ENCODE assay signal across 8 cellular contexts in the genomic region with DNA sequence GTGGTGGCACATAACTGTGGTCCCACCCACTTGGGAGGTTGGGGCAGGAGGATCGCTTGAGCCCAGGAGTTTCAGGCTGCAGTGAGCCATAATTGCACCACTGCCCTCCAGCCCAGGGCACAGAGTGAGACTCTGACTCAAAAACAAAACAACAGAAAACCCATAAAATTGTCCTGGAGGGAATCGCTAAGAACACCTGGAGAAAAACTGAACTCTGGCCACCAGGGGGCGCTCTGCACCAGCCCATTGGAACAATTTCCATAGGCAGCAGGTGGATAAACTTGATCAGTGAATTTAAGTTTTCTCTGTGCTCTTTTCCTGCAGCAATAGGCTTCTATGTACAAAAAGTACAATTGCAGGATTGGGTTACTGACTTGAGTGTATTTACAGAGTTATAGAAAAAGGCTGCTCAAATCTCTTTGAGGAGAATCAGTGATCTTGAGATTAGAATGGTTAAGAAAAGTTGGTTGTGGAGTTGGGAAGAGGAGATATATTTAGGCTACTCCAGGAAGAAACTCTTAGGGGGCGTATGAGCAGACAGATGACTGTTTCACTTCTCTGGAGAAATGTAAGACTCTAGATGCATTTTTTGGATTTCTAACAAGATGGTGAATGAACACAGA.
DNase-seq lines count a peak whose midpoint lies in the region; ATAC-seq and TF ChIP-seq lines count a peak whose summit lies in the region.

No MANE protein-coding gene starts in this region.

- TF ChIP-seq CTCF in WERI-Rb-1 (IDR thresholded peaks at IDR 0.05; ENCODE audit: low read depth, low read length) = peak; percentile 67

- peaks cover 35% of the 10 kb centered on the region for H3K27me3 ChIP-seq in WERI-Rb-1 (ENCODE audit: insufficient read depth, low read depth, severe bottlenecking)

- DNase-seq in activated gamma-delta T cell treated with Interleukin-2 at 50 U/mL for 16 hours = peak; percentile 44
- DNase-seq in activated gamma-delta T cell (lab: John Stamatoyannopoulos, UW) = no peak
- DNase-seq in NCI-H2107 (lab: John Stamatoyannopoulos, UW) = peak; percentile 56
- peak; percentile 72 for DNase-seq in WERI-Rb-1
- peak; percentile 81 for DNase-seq in cerebellar cortex (ENCODE audit: low spot score)
- DNase-seq in left lobe of liver (ENCODE audit: low spot score) = peak; percentile 64
- peak in 2 of 3 donors; percentile 3 to 43 for DNase-seq in stimulated activated CD4-positive, alpha-beta T cell treated with anti-CD3 and anti-CD28 coated beads, TNF-alpha, amount 100 ng/mL, for 1 hour (ENCODE audit: low read depth in 3 of 3, low spot score in 1 of 3)

- no peaks in the 10 kb centered on the region for H3K9me3 ChIP-seq in WERI-Rb-1 (ENCODE audit: severe bottlenecking)

- ATAC-seq in left lobe of liver (peak; percentile 78), GM18520 (IDR thresholded peaks at IDR 0.05; ENCODE audit: unreplicated experiment) (no peak)

- no peak overlapping the region for H3K27ac ChIP-seq in WERI-Rb-1

- no peaks in the 10 kb centered on the region for H3K36me3 ChIP-seq in WERI-Rb-1

- H3K4me3 ChIP-seq in WERI-Rb-1 (ENCODE audit: low read depth, low read length) = no peak overlapping the region
